In the genomic region with DNA sequence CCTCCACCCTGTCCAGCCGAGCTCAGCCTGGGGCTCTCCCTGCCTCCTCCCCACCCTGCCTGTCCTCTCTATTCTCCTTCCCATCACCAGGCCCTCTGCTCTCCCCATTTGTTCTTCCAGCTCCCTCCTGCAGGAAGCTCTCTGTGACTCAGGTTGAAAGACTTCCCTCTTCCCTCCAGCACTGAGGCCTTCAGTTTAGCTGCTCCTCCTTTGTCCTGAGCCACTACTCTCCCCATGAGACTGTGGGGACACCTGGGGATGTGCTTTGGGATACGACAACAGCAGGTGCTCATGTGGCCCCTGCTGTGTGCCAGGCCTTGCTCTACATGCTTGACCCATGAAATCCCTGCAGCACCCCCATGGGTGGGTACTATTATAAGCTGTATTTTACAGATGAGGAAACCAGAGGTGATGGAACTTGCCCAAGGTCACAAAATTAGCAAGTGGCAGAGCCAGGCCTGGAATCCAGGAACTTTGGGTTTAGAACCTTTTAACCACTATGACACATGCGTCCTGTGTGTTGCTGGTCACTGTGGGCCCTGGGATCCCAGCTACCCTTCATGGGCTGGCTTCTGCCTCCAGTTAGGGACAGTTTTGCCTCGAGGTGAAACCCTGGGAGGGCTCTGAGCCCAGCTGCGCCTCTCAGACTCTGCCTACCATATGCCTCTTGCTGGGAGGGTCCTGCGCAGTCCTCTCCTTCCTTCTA, we compare ENCODE assay signal across 8 cellular contexts. TPM values are rescaled to one million over a fixed set of nuclear protein-coding genes. Genes with fewer than 3 reads are reported as not detected.
A peak's percentile ranks its signal among the peaks of the same experiment; 100 is the strongest.
DNase-seq lines count a peak whose midpoint lies in the region; ATAC-seq and TF ChIP-seq lines count a peak whose summit lies in the region.
"Had no signal": no experiment of that assay in that cellular context is flagged by ENCODE, and none has a peak within 500 bp of the region (broad histone marks: within the 10 kb centered on the region; RNA-seq: fewer than 3 reads in every experiment).

No MANE protein-coding gene starts in this region.

- no peaks in the 10 kb centered on the region for H3K79me2 ChIP-seq in HCT116 (ENCODE audit: insufficient read depth, low read length)

- H3K9me3 ChIP-seq in HCT116 (ENCODE audit: control insufficient read depth in 1 of 2, insufficient read depth in 1 of 2, low read depth in 1 of 2, low read length in 2 of 2): no peaks in the 10 kb centered on the region
- no peaks in the 10 kb centered on the region for H3K9me3 ChIP-seq in thoracic aorta

- H3K4me3 ChIP-seq in HCT116 (replicated peaks in 1 of 2; ENCODE audit: low read depth in 1 of 2, low read length in 2 of 2) (no peak overlapping the region), thoracic aorta (no peak overlapping the region)

- H3K9me2 ChIP-seq in HCT116 (ENCODE audit: insufficient read depth): no peaks in the 10 kb centered on the region

- H3K36me3 ChIP-seq in HCT116 (ENCODE audit: control insufficient read depth in 1 of 2, insufficient read depth in 2 of 2, low read length in 2 of 2): no peaks in the 10 kb centered on the region
- no peaks in the 10 kb centered on the region for H3K36me3 ChIP-seq in thoracic aorta

- RAD21 ChIA-PET in HCT116 (lab: Charles Lee; ENCODE audit: low non-redundant PET in 1 of 2, low total read pairs in 2 of 2, uncharacterized antibody in 2 of 2, unreplicated experiment in 2 of 2): no interaction called here

- peak overlapping the region; percentile 49 for H3K4me2 ChIP-seq in HCT116 (ENCODE audit: low read length)

- H3K27ac ChIP-seq in HCT116 (ENCODE audit: low read depth, low read length): no peak overlapping the region
- peak overlapping the region; percentile 77 to 84 for H3K27ac ChIP-seq in thoracic aorta

- peak overlapping the region; percentile 38 for H3K9ac ChIP-seq in HCT116 (ENCODE audit: low read length)

- no peak overlapping the region for H2AFZ ChIP-seq in HCT116 (ENCODE audit: low read depth, low read length, poor library complexity, severe bottlenecking)

- intact Hi-C loops in HCT116 (cut with micrococcal nuclease): no loop called here

- H3K27me3 ChIP-seq in HCT116 (ENCODE audit: insufficient read depth, low read length) (no peaks in the 10 kb centered on the region; the same call in 1 of the 2 replicates), thoracic aorta (replicated peaks; ENCODE audit: insufficient read depth) (no peaks in the 10 kb centered on the region)

- H4K20me1 ChIP-seq in HCT116 (ENCODE audit: insufficient read depth): no peaks in the 10 kb centered on the region

- no TSS peak for BruUV-seq in HCT116 (replicated peaks; lab: Mats Ljungman, UMichigan)

- H3K4me1 ChIP-seq in HCT116 (ENCODE audit: control insufficient read depth in 1 of 2, insufficient read depth in 2 of 2, low read length in 2 of 2) (peaks cover 53 to 96% of the 10 kb centered on the region in 2 experiments), thoracic aorta (ENCODE audit: control insufficient read depth in 1 of 2, low read depth in 2 of 2) (peaks cover 16 to 58% of the 10 kb centered on the region in 2 donors)

- no peak for TF ChIP-seq RAD21 in HCT116 (IDR thresholded peaks at IDR 0.05; ENCODE audit: low read depth)

- POLR2A ChIA-PET in HCT116 (lab: Charles Lee): interaction anchor here (0.9 to 1.7 kb wide), 3 partner anchors 17 to 39 kb away, joined by 3 to 4 read pairs (median 3); no protein-coding TSS in a partner anchor

- CTCF ChIA-PET in HCT116 (lab: Charles Lee): interaction anchor here (1.6 to 1.7 kb wide), 3 partner anchors 11 to 36 kb away, joined by 3 to 7 read pairs (median 4); no protein-coding TSS in a partner anchor

- in situ Hi-C loops in G401 (cut with HindIII; ENCODE audit: low sequenced_read_pairs): no loop called here

- TF ChIP-seq CTCF in HCT116 (IDR thresholded peaks at IDR 0.05 in 2 of 3, conservative IDR thresholded peaks at IDR 0.05 in 1 of 3; ENCODE audit: borderline replicate concordance in 1 of 3, insufficient read depth in 1 of 3, low read depth in 2 of 3, low read length in 2 of 3) (no peak), thoracic aorta (IDR thresholded peaks at IDR 0.05) (no peak)

- no peak for DNase-seq in HCT116 (ENCODE audit: low read depth, low spot score)
- DNase-seq in fibroblast of the conjunctiva (ENCODE audit: low read depth): peak; percentile 55
- DNase-seq in thoracic aorta (ENCODE audit: low spot score): no peak
- DNase-seq in middle frontal gyrus (ENCODE audit: extremely low spot score, low spot score): no peak
- DNase-seq in G401 (ENCODE audit: low spot score): no peak
- DNase-seq: NCI-H1436 treated with DMSO at 0.1 percent for 48 hours had no signal

- peak; percentile 33; the same call in 1 of the 2 replicates for ATAC-seq in HCT116
- ATAC-seq in SK-N-SH treated with all-trans-retinoic acid at 6 μM for 48 hours: peak; percentile 70
- no peak for ATAC-seq in thoracic aorta (ENCODE audit: insufficient number of reproducible peaks, low FRiP score, low read depth)
- ATAC-seq in HG02759 (IDR thresholded peaks at IDR 0.05; ENCODE audit: unreplicated experiment): no peak

- no peak for TF ChIP-seq POLR2A in HCT116 (IDR thresholded peaks at IDR 0.05; ENCODE audit: borderline replicate concordance, extremely low read depth, insufficient read depth, insufficient read length)

TF ChIP-seq in HCT116, 20 proteins besides CTCF, POLR2A, EP300 and RAD21:
- no peak for TF ChIP-seq SRF (IDR thresholded peaks at IDR 0.05; ENCODE audit: low read depth)
- TF ChIP-seq ELF1 (IDR thresholded peaks at IDR 0.05; ENCODE audit: borderline replicate concordance, low read depth): no peak
- TF ChIP-seq, protein P1, sequence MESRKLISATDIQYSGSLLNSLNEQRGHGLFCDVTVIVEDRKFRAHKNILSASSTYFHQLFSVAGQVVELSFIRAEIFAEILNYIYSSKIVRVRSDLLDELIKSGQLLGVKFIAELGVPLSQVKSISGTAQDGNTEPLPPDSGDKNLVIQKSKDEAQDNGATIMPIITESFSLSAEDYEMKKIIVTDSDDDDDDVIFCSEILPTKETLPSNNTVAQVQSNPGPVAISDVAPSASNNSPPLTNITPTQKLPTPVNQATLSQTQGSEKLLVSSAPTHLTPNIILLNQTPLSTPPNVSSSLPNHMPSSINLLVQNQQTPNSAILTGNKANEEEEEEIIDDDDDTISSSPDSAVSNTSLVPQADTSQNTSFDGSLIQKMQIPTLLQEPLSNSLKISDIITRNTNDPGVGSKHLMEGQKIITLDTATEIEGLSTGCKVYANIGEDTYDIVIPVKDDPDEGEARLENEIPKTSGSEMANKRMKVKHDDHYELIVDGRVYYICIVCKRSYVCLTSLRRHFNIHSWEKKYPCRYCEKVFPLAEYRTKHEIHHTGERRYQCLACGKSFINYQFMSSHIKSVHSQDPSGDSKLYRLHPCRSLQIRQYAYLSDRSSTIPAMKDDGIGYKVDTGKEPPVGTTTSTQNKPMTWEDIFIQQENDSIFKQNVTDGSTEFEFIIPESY (IDR thresholded peaks at IDR 0.05; ENCODE audit: extremely low read depth, insufficient replicate concordance, low read length): no peak
- no peak for TF ChIP-seq ZNF274 (IDR thresholded peaks at IDR 0.05; ENCODE audit: low read depth, low read length)
- TF ChIP-seq FOSL1 (IDR thresholded peaks at IDR 0.05; ENCODE audit: low read depth): no peak
- TF ChIP-seq JUND (IDR thresholded peaks at IDR 0.05): no peak
- no peak for TF ChIP-seq CBX3 (IDR thresholded peaks at IDR 0.05; ENCODE audit: low read depth)
- TF ChIP-seq CEBPB (IDR thresholded peaks at IDR 0.05; ENCODE audit: low read depth): no peak
- TF ChIP-seq SP1 (IDR thresholded peaks at IDR 0.05; ENCODE audit: low read depth): no peak
- no peak for TF ChIP-seq ATF3 (IDR thresholded peaks at IDR 0.05)

TF ChIP-seq in SK-N-SH treated with all-trans-retinoic acid at 6 μM for 48 hours, 23 proteins besides CTCF, POLR2A, EP300 and RAD21:
- TF ChIP-seq PPARA (CRISPR knock-in tag; IDR thresholded peaks at IDR 0.05; ENCODE audit: borderline replicate concordance): no peak
- no peak for TF ChIP-seq ZC3H10 (CRISPR knock-in tag; IDR thresholded peaks at IDR 0.05)
- no peak for TF ChIP-seq ISL1 (CRISPR knock-in tag; IDR thresholded peaks at IDR 0.05)
- TF ChIP-seq CSDC2 (CRISPR knock-in tag; IDR thresholded peaks at IDR 0.05): no peak
- peak; percentile 55; the same call in 1 of the 2 replicates for TF ChIP-seq ZFP3 (CRISPR knock-in tag; IDR thresholded peaks at IDR 0.05)

RNA-seq across cellular contexts. Expression of gene KRT80, which starts 5.5 kb away (rescaled TPM):
- 8.8 TPM for total RNA-seq in HCT116 (2021; ENCODE audit: unreplicated experiment)
- polyA plus RNA-seq in HCT116 (2012): 14.4 and 24.3 TPM in 2 replicates
- under 1 TPM; 0.21 to 0.41 TPM for total RNA-seq in thoracic aorta
- 0.37 and 0.44 TPM in 2 replicates for total RNA-seq in G401 (2014; rRNA removed; shearing (Covaris generic))

RNA-seq across cellular contexts. Expression of gene KRT7, which starts 46.8 kb away (rescaled TPM):
- 72.6 TPM for total RNA-seq in HCT116 (2021; ENCODE audit: unreplicated experiment)
- 96.4 and 207 TPM in 2 replicates for polyA plus RNA-seq in HCT116 (2012)
- 100 to 1,000 TPM in 1 of 2 donors, 10 to 100 TPM in 1; 24.1 to 105 TPM for total RNA-seq in thoracic aorta
- 0.49 TPM in 1 of 2 replicates, not detected in the other for total RNA-seq in G401 (2014; rRNA removed; shearing (Covaris generic))

Comparison
In these comparisons a context has a peak if more than half of its experiments do, and no peak if none do; other contexts are left out.
1. ATAC-seq: peak in HCT116 (single experiment) and SK-N-SH treated with all-trans-retinoic acid at 6 μM for 48 hours (single experiment); none in thoracic aorta (single experiment) and HG02759 (single experiment).
2. RNA of gene KRT7, which starts 46.8 kb away (total RNA-seq): 24.1 to 105 TPM in thoracic aorta and 72.6 TPM in HCT116 (single experiment); 0.49 TPM in G401; every median in the first group is over 10 times any median in the second.